ENCODE assay signal across 9 cellular contexts in the genomic region with DNA sequence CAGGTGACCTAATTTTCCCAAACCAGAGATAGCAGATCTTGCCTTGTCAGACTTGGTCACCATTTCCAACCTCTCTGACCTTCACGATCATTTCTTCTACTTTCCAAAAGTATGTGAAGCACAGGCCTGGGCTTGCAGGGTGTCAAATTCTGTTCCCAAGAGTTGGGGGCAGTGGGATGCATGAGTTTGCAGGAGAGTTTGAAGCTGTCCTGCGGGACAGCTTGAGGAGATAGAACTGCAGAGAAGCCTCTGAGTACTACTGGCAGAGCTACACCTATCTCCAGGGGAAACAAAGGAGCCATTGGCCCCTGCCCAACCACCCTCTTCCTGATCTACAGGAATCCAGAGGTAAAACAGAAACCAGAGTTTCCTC. TPM values are rescaled to one million over a fixed set of nuclear protein-coding genes. Genes with fewer than 3 reads are reported as not detected.
DNase-seq lines count a peak whose midpoint lies in the region; ATAC-seq and TF ChIP-seq lines count a peak whose summit lies in the region.
"Had no signal": no experiment of that assay in that cellular context is flagged by ENCODE, and none has a peak within 500 bp of the region (broad histone marks: within the 10 kb centered on the region; RNA-seq: fewer than 3 reads in every experiment).

No MANE protein-coding gene starts in this region.

- no peak for TF ChIP-seq POLR2A in breast epithelium (IDR thresholded peaks at IDR 0.05)

- TF ChIP-seq CTCF in breast epithelium (IDR thresholded peaks at IDR 0.05), result no peak
- TF ChIP-seq CTCF in type B pancreatic cell (conservative IDR thresholded peaks at IDR 0.05), result no peak

- no peaks in the 10 kb centered on the region for H3K27me3 ChIP-seq in breast epithelium
- no peaks in the 10 kb centered on the region for H3K27me3 ChIP-seq in muscle layer of colon (ENCODE audit: control insufficient read depth in 1 of 2, insufficient read depth in 2 of 2, low read length in 2 of 2)

- H3K27ac Mint-ChIP-seq in type B pancreatic cell, result peak overlapping the region; percentile 89

- no peak overlapping the region for H3K4me3 Mint-ChIP-seq in type B pancreatic cell

- no peaks in the 10 kb centered on the region for H3K27me3 Mint-ChIP-seq in type B pancreatic cell

- H3K4me1 Mint-ChIP-seq in type B pancreatic cell (ENCODE audit: unreplicated experiment), result peaks cover 38% of the 10 kb centered on the region

- intact Hi-C loops in breast epithelium (cut with DNase I; ENCODE audit: low total_unique reads), result no loop called here

- H3K4me3 ChIP-seq in breast epithelium, result peak overlapping the region in 2 of 3 donors; percentile 32 to 62
- peak overlapping the region in 1 of 2 donors; percentile 44 for H3K4me3 ChIP-seq in muscle layer of colon (ENCODE audit: low read depth in 1 of 2, low read length in 2 of 2)

- no peaks in the 10 kb centered on the region for H3K36me3 Mint-ChIP-seq in type B pancreatic cell

- H3K36me3 ChIP-seq in breast epithelium, result no peaks in the 10 kb centered on the region
- no peaks in the 10 kb centered on the region for H3K36me3 ChIP-seq in muscle layer of colon (ENCODE audit: insufficient read depth, low read length)

- peak overlapping the region; percentile 50 for H3K9ac ChIP-seq in muscle layer of colon (ENCODE audit: low read length)

- no peaks in the 10 kb centered on the region for H3K9me3 Mint-ChIP-seq in type B pancreatic cell

- ATAC-seq in HG03571 (IDR thresholded peaks at IDR 0.05; ENCODE audit: unreplicated experiment), result no peak

- peak; percentile 62 for DNase-seq in activated effector memory CD4-positive, alpha-beta T cell treated with anti-CD3 and anti-CD28 coated beads, Interleukin-2, amount 50 U/mL, for 16 hours
- no peak for DNase-seq in activated effector memory CD4-positive, alpha-beta T cell treated with Interleukin-2 at 50 U/mL for 16 hours
- DNase-seq in breast epithelium (ENCODE audit: low spot score in 2 of 2) (peak in 1 of 2 donors; percentile 60), type B pancreatic cell (ENCODE audit: extremely low spot score, unreplicated experiment) (no peak), iPS-NIHi11 (ENCODE audit: low spot score) (no peak), NCI-H1105 treated with DMSO at 0.1 percent for 48 hours (lab: John Stamatoyannopoulos, UW) (no peak)
- DNase-seq: stimulated activated CD4-positive, alpha-beta T cell treated with anti-CD3 and anti-CD28 coated beads, Interleukin-4, amount 100 ng/mL, for 4 hours had no signal

- H3K9me3 ChIP-seq in breast epithelium, result no peaks in the 10 kb centered on the region
- no peaks in the 10 kb centered on the region for H3K9me3 ChIP-seq in muscle layer of colon (ENCODE audit: low read length)

- H3K27ac ChIP-seq in breast epithelium (peak overlapping the region; percentile 95 to 97), muscle layer of colon (ENCODE audit: low read depth, low read length) (peak overlapping the region; percentile 86)

- peaks cover 15 to 17% of the 10 kb centered on the region in 2 donors for H3K4me1 ChIP-seq in breast epithelium
- peaks cover 59% of the 10 kb centered on the region for H3K4me1 ChIP-seq in muscle layer of colon (ENCODE audit: insufficient read depth, low read length)

RNA-seq across cellular contexts. Expression of a gene that starts 11.3 kb away (rescaled TPM):
- 1,000 to 10,000 TPM; 2,506 to 3,955 (median 3,543) TPM for total RNA-seq in breast epithelium
- total RNA-seq in type B pancreatic cell (ENCODE audit: low replicate concordance), result 88.8 and 96.7 TPM in 2 replicates

RNA-seq across cellular contexts. Expression of a gene that starts 20.6 kb away (rescaled TPM):
- total RNA-seq in breast epithelium, result 10 to 100 TPM; 18.0 to 32.8 (median 18.1) TPM
- total RNA-seq in type B pancreatic cell (ENCODE audit: low replicate concordance), result 8.5 and 14.1 TPM in 2 replicates

RNA-seq across cellular contexts. Expression of a gene that starts 20.7 kb away (rescaled TPM):
- total RNA-seq in breast epithelium (under 1 TPM; 0.16 to 0.98 (median 0.59) TPM), type B pancreatic cell (ENCODE audit: low replicate concordance) (0.12 and 0.94 TPM in 2 replicates)

RNA-seq across cellular contexts. Expression of a gene that starts 27.3 kb away (rescaled TPM):
- total RNA-seq in breast epithelium (10 to 100 TPM; 18.1 to 28.5 (median 21.8) TPM), type B pancreatic cell (ENCODE audit: low replicate concordance) (2.4 and 24.2 TPM in 2 replicates)

RNA-seq across cellular contexts. Expression of a gene that starts 36.4 kb away (rescaled TPM):
- total RNA-seq in breast epithelium, result not detected
- not detected in 2 replicates for total RNA-seq in type B pancreatic cell (ENCODE audit: low replicate concordance)

Comparison
In these comparisons a context has a peak if more than half of its experiments do, and no peak if none do; other contexts are left out.
1. RNA of a gene that starts 11.3 kb away (total RNA-seq): 2,506 to 3,955 TPM in breast epithelium; 88.8 to 96.7 TPM in type B pancreatic cell; every median in the first group is over 10 times any median in the second.